ENCODE assay signal across 9 cellular contexts in the genomic region with DNA sequence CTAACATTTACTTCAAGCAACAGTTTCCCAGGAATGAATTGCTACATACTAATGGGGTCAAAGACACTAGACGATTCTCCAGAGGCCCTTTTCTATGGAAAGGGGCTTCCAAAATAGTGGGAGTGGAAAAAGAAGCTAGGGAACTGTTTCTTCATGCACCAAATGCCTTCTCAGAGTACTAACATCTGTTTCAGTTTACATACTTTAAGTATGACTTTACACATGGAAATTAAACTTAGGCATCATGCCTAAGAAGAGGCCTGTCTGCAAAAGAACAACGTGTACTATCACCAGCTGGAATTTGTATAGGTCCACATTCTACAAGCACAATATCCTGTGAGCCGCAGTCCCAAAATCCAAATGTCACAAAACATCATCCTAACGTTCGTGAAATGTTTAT. TPM values are rescaled to one million over a fixed set of nuclear protein-coding genes. Genes with fewer than 3 reads are reported as not detected.
DNase-seq lines count a peak whose midpoint lies in the region; ATAC-seq and TF ChIP-seq lines count a peak whose summit lies in the region.
"Had no signal": no experiment of that assay in that cellular context is flagged by ENCODE, and none has a peak within 500 bp of the region (broad histone marks: within the 10 kb centered on the region; RNA-seq: fewer than 3 reads in every experiment).

No MANE protein-coding gene starts in this region.

- H3K4me1 ChIP-seq in ascending aorta (peaks cover 0 to 21% of the 10 kb centered on the region in 2 donors), right atrium auricular region (peaks cover 0 to 5% of the 10 kb centered on the region in 2 donors)

- no peaks in the 10 kb centered on the region for H3K36me3 Mint-ChIP-seq in natural killer cell

- no peaks in the 10 kb centered on the region for H3K36me3 ChIP-seq in ascending aorta
- H3K36me3 ChIP-seq in right atrium auricular region = no peaks in the 10 kb centered on the region

- ATAC-seq in natural killer cell (no peak), GM19035 (IDR thresholded peaks at IDR 0.05; ENCODE audit: unreplicated experiment) (no peak), GM18502 (IDR thresholded peaks at IDR 0.05; ENCODE audit: poor library complexity, unreplicated experiment) (no peak)

- H3K27me3 ChIP-seq in ascending aorta = no peaks in the 10 kb centered on the region
- H3K27me3 ChIP-seq in right atrium auricular region = no peaks in the 10 kb centered on the region

- H3K4me3 ChIP-seq in ascending aorta = no peak overlapping the region
- no peak overlapping the region for H3K4me3 ChIP-seq in right atrium auricular region
- no peak overlapping the region for H3K4me3 ChIP-seq in skeletal muscle cell (ENCODE audit: low read depth, low read length)

- H3K4me1 Mint-ChIP-seq in natural killer cell = no peaks in the 10 kb centered on the region

- H3K27ac ChIP-seq in ascending aorta (peak overlapping the region; percentile 74 to 76), right atrium auricular region (peak overlapping the region; percentile 17 to 41)

- TF ChIP-seq CTCF in ascending aorta (IDR thresholded peaks at IDR 0.05) (no peak), right atrium auricular region (IDR thresholded peaks at IDR 0.05) (no peak), natural killer cell (IDR thresholded peaks at IDR 0.05) (no peak)

- no peaks in the 10 kb centered on the region for H3K9me3 Mint-ChIP-seq in natural killer cell

- no peak overlapping the region for H3K27ac Mint-ChIP-seq in natural killer cell

- DNase-seq in GM03348 (ENCODE audit: low spot score) = peak; percentile 72
- DNase-seq in ascending aorta (ENCODE audit: low spot score in 2 of 2) = no peak
- DNase-seq in right atrium auricular region (ENCODE audit: low spot score) = no peak
- peak; percentile 97 for DNase-seq in skeletal muscle cell (ENCODE audit: low read depth)
- no peak for DNase-seq in natural killer cell
- DNase-seq in D341Med (ENCODE audit: low spot score) = no peak
- DNase-seq: NCI-H1417 treated with DMSO at 0.1 percent for 48 hours had no signal

- H3K4me3 Mint-ChIP-seq in natural killer cell = no peak overlapping the region

- intact Hi-C loops in ascending aorta (cut with DNase I) (loop anchor here (1.0 to 10.0 kb wide), 10 partner anchors 41 to 1830 kb away; no protein-coding TSS in a partner anchor), natural killer cell (cut with micrococcal nuclease) (loop anchor here (2.0 to 10.0 kb wide), 3 partner anchors 269 to 887 kb away; no protein-coding TSS in a partner anchor)

- no peaks in the 10 kb centered on the region for H3K9me3 ChIP-seq in ascending aorta
- H3K9me3 ChIP-seq in right atrium auricular region = no peaks in the 10 kb centered on the region

- no peaks in the 10 kb centered on the region for H3K27me3 Mint-ChIP-seq in natural killer cell (ENCODE audit: low read depth in 2 of 2)

RNA-seq across cellular contexts. Expression of gene WDR75, which starts 29.4 kb away (rescaled TPM):
- total RNA-seq in ascending aorta (5.3 TPM), right atrium auricular region (10 to 100 TPM; 11.8 to 15.9 TPM), natural killer cell (10 to 100 TPM; 31.4 to 38.5 (median 32.3) TPM)

Comparison
In these comparisons a context has a peak if more than half of its experiments do, and no peak if none do; other contexts are left out.
1. DNase-seq: peak in GM03348 (single experiment) and skeletal muscle cell (single experiment); none in ascending aorta (0 of 2), right atrium auricular region (single experiment), natural killer cell (single experiment) and D341Med (single experiment).